14 cellular contexts compared by ENCODE assay signal in genomic region chr2:134836986-134837385, GRCh38. TPM values are rescaled to one million over a fixed set of nuclear protein-coding genes. Genes with fewer than 3 reads are reported as not detected.
DNase-seq lines count a peak whose midpoint lies in the region; ATAC-seq and TF ChIP-seq lines count a peak whose summit lies in the region.
"Had no signal": no experiment of that assay in that cellular context is flagged by ENCODE, and none has a peak within 500 bp of the region (broad histone marks: within the 10 kb centered on the region; RNA-seq: fewer than 3 reads in every experiment).

No MANE protein-coding gene starts in this region.

- DNase-seq in GOT3 (lab: John Stamatoyannopoulos, UW) (peak; percentile 30), amniotic epithelial cell (ENCODE audit: low read depth) (peak; percentile 82), glomerular visceral epithelial cell (ENCODE audit: extremely low spot score) (peak; percentile 93), upper lobe of left lung (peak in 1 of 2 donors; percentile 46), NCI-H526 treated with DMSO at 0.1 percent for 48 hours (lab: John Stamatoyannopoulos, UW) (no peak), D341Med (ENCODE audit: low spot score) (no peak)
- DNase-seq: activated CD4-positive, CD25-positive, alpha-beta regulatory T cell; activated T-cell treated with anti-CD3 and anti-CD28 coated beads, Interleukin-2, amount 50 U/mL, for 24 hours; Kasumi-1; NCI-H446 had no signal

- ATAC-seq in upper lobe of left lung (ENCODE audit: low FRiP score in 2 of 2) (peak; percentile 64 to 84), GM19324 (IDR thresholded peaks at IDR 0.05; ENCODE audit: low FRiP score, unreplicated experiment) (no peak)

- H3K36me3 ChIP-seq in upper lobe of left lung = no peaks in the 10 kb centered on the region

- WGBS in upper lobe of left lung, 2 donors = 54 to 69% methylated on average over 2 of the region's 2 CpGs

- TF ChIP-seq EP300 in upper lobe of left lung (IDR thresholded peaks at IDR 0.05) = peak in 1 of 4 donors; percentile 61

- peaks cover 0 to 21% (median 0%) of the 10 kb centered on the region in 4 donors for H3K4me1 ChIP-seq in upper lobe of left lung

- peak overlapping the region; percentile 61 to 77 (median 68) for H3K27ac ChIP-seq in upper lobe of left lung

- TF ChIP-seq CTCF in upper lobe of left lung (IDR thresholded peaks at IDR 0.05) = no peak

- no peaks in the 10 kb centered on the region for H3K27me3 ChIP-seq in upper lobe of left lung

- peaks cover 0 to 13% (median 6%) of the 10 kb centered on the region in 4 donors for H3K9me3 ChIP-seq in upper lobe of left lung

- no peak overlapping the region for H3K4me3 ChIP-seq in upper lobe of left lung

- no peak for TF ChIP-seq POLR2A in upper lobe of left lung (IDR thresholded peaks at IDR 0.05)

RNA-seq across cellular contexts. Expression of gene ACMSD, which starts 1.4 kb away (rescaled TPM):
- total RNA-seq in upper lobe of left lung = under 1 TPM in 1 of 6 donors, not detected in 5; 0.20 TPM
- total RNA-seq: glomerular endothelial cell, mesenteric fat pad, urinary bladder had no signal

Comparison
In these comparisons a context has a peak if more than half of its experiments do, and no peak if none do; other contexts are left out.
1. DNase-seq: peak in GOT3 (single experiment), amniotic epithelial cell (single experiment) and glomerular visceral epithelial cell (single experiment); none in NCI-H526 treated with DMSO at 0.1 percent for 48 hours (single experiment) and D341Med (single experiment).